9 cellular contexts compared by ENCODE assay signal in the genomic region with DNA sequence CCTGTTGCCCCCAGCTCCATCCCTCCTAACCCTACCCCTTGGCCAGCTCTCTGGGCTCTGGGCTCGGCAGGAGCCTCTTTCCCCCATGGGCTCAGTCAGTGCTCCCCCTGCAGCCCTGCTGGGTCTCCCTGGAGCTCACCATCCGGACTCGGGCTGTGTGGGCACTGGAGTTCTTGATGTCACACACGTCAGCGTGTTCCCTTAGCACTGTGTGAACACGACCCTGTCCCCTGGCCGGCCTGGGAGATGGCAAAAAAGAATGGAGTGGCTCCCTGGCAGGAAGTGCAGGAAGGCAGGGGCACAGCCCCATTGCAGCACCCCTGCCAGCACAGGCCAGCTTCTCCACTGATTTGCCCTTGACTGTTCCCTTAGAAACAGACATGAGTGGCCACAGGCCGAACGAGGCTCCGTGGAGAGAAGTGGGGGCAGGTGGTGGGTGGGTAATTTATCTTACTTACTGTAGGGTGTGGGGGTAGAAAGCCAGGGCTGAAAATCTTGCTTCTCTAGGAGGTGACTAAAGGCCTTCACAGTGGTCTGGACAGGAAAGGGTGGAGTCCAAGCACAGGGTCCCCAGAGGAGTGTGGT.
DNase-seq lines count a peak whose midpoint lies in the region; ATAC-seq and TF ChIP-seq lines count a peak whose summit lies in the region.
"Had no signal": no experiment of that assay in that cellular context is flagged by ENCODE, and none has a peak within 500 bp of the region (broad histone marks: within the 10 kb centered on the region; RNA-seq: fewer than 3 reads in every experiment).

No MANE protein-coding gene starts in this region.

- ATAC-seq in aorta (ENCODE audit: low FRiP score) (peak; percentile 37), GM21786 (IDR thresholded peaks at IDR 0.05; ENCODE audit: unreplicated experiment) (no peak), HG03457 (IDR thresholded peaks at IDR 0.05; ENCODE audit: unreplicated experiment) (no peak)

- H3K36me3 Mint-ChIP-seq in activated T-cell treated with anti-CD3 and anti-CD28 coated beads, Interleukin-2, amount 50 U/mL, for 24 hours (ENCODE audit: low read depth) = no peaks in the 10 kb centered on the region
- H3K36me3 Mint-ChIP-seq in endodermal cell (ENCODE audit: low read depth) = no peaks in the 10 kb centered on the region
- H3K36me3 Mint-ChIP-seq in nephron (ENCODE audit: low read depth) = no peaks in the 10 kb centered on the region

- no peak overlapping the region for H3K4me3 Mint-ChIP-seq in activated T-cell treated with anti-CD3 and anti-CD28 coated beads, Interleukin-2, amount 50 U/mL, for 24 hours
- H3K4me3 Mint-ChIP-seq in endodermal cell (no peak overlapping the region), nephron (no peak overlapping the region)

- no peak overlapping the region for H3K9ac ChIP-seq in endodermal cell (ENCODE audit: extremely low read depth, low read length, poor library complexity, severe bottlenecking)

- no peaks in the 10 kb centered on the region for H3K4me1 Mint-ChIP-seq in activated T-cell treated with anti-CD3 and anti-CD28 coated beads, Interleukin-2, amount 50 U/mL, for 24 hours (ENCODE audit: low read depth)
- H3K4me1 Mint-ChIP-seq in endodermal cell (peaks cover 7% of the 10 kb centered on the region), nephron (peaks cover 37% of the 10 kb centered on the region)

- no peak overlapping the region for H3K4me3 ChIP-seq in endodermal cell (ENCODE audit: low read length)
- H3K4me3 ChIP-seq in aorta (ENCODE audit: low read length in 2 of 2) = no peak overlapping the region
- H3K4me3 ChIP-seq: Peyer's patch had no signal

- H3K27me3 Mint-ChIP-seq in activated T-cell treated with anti-CD3 and anti-CD28 coated beads, Interleukin-2, amount 50 U/mL, for 24 hours = peaks cover 1% of the 10 kb centered on the region
- H3K27me3 Mint-ChIP-seq in endodermal cell (ENCODE audit: insufficient read depth) (peaks cover 1% of the 10 kb centered on the region), nephron (ENCODE audit: low read depth) (peaks cover 25% of the 10 kb centered on the region)

- TF ChIP-seq CTCF in endodermal cell (conservative IDR thresholded peaks at IDR 0.05) (no peak), nephron (IDR thresholded peaks at IDR 0.05; ENCODE audit: unreplicated experiment in 3 of 3) (no peak)

- H3K27me3 ChIP-seq in endodermal cell (ENCODE audit: control insufficient read depth, insufficient read depth, low read length, poor library complexity, severe bottlenecking) (no peaks in the 10 kb centered on the region), aorta (ENCODE audit: control insufficient read depth in 1 of 2, insufficient read depth in 2 of 2, low read length in 1 of 2) (no peaks in the 10 kb centered on the region)
- H3K27me3 ChIP-seq: Peyer's patch had no signal

- no peaks in the 10 kb centered on the region for H3K9me3 ChIP-seq in endodermal cell (ENCODE audit: control insufficient read depth, low read length)
- H3K9me3 ChIP-seq in aorta (ENCODE audit: control insufficient read depth, low read length) = no peaks in the 10 kb centered on the region

- H3K27ac ChIP-seq in endodermal cell (ENCODE audit: low read depth, low read length) (no peak overlapping the region), aorta (ENCODE audit: low read depth in 1 of 2, low read length in 2 of 2) (no peak overlapping the region)

- H3K9me3 Mint-ChIP-seq in activated T-cell treated with anti-CD3 and anti-CD28 coated beads, Interleukin-2, amount 50 U/mL, for 24 hours = no peaks in the 10 kb centered on the region
- H3K9me3 Mint-ChIP-seq in endodermal cell = no peaks in the 10 kb centered on the region
- peaks cover 8% of the 10 kb centered on the region for H3K9me3 Mint-ChIP-seq in nephron

- H3K4me1 ChIP-seq in endodermal cell (ENCODE audit: control insufficient read depth, insufficient read depth, low read length) = peaks cover 13% of the 10 kb centered on the region
- no peaks in the 10 kb centered on the region for H3K4me1 ChIP-seq in aorta (ENCODE audit: control insufficient read depth in 1 of 2, insufficient read depth in 2 of 2, low read length in 2 of 2)

- peak; percentile 12 for DNase-seq in activated T-cell treated with anti-CD3 and anti-CD28 coated beads, Interleukin-2, amount 50 U/mL, for 24 hours
- no peak for DNase-seq in activated T-cell treated with anti-CD3 and anti-CD28 coated beads, Interleukin-2, amount 50 U/mL, for 48 hours
- DNase-seq in endodermal cell = peak; percentile 51
- peak; percentile 36 to 50 for DNase-seq in aorta
- no peak for DNase-seq in activated naive CD4-positive, alpha-beta T cell treated with Interleukin-2 at 50 U/mL for 16 hours

- H3K27ac Mint-ChIP-seq in activated T-cell treated with anti-CD3 and anti-CD28 coated beads, Interleukin-2, amount 50 U/mL, for 24 hours = no peak overlapping the region
- peak overlapping the region; percentile 30 for H3K27ac Mint-ChIP-seq in endodermal cell
- H3K27ac Mint-ChIP-seq in nephron = peak overlapping the region in 2 of 3 experiments; percentile 10 to 45

- 66 to 82% methylated on average over 10 of the region's 10 CpGs for WGBS in endodermal cell (ENCODE audit: insufficient coverage in 1 of 2, insufficient read length in 1 of 2), 2 experiments
- WGBS in aorta, 2 donors = 3 to 6% methylated on average over 10 of the region's 10 CpGs

- H3K36me3 ChIP-seq in endodermal cell (ENCODE audit: control insufficient read depth, insufficient read depth, low read length) = no peaks in the 10 kb centered on the region
- no peaks in the 10 kb centered on the region for H3K36me3 ChIP-seq in aorta (ENCODE audit: control insufficient read depth in 1 of 2, insufficient read depth in 2 of 2, low read length in 1 of 2)
- H3K36me3 ChIP-seq: Peyer's patch had no signal

- intact Hi-C loops in aorta (cut with DNase I) = no loop called here

Comparison
In these comparisons a context has a peak if more than half of its experiments do, and no peak if none do; other contexts are left out.
1. DNase-seq: peak in activated T-cell treated with anti-CD3 and anti-CD28 coated beads, Interleukin-2, amount 50 U/mL, for 24 hours (single experiment), endodermal cell (single experiment) and aorta (2 of 2); none in activated T-cell treated with anti-CD3 and anti-CD28 coated beads, Interleukin-2, amount 50 U/mL, for 48 hours (0 of 2) and activated naive CD4-positive, alpha-beta T cell treated with Interleukin-2 at 50 U/mL for 16 hours (single experiment).